22 cellular contexts compared by ENCODE assay signal in the genomic region with DNA sequence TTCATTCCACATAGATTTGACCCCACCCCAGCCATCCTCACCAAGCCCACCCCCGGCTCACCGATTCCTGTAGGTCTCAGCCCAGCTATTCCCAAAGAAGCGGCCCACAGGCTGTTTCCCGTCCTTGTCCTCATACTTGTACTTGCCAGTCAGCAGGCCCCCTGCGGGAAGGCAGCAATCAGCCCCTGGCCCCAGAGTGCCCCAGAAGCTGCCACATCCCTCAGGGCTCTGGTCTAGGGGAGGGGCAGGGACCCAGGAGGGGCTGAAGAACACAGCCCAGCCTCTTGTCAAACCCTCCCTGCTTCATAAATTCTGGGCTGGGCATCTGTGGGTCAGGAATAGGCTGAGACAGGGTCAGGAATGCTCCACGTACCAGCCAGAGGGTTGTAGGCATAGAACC. TPM values are rescaled to one million over a fixed set of nuclear protein-coding genes. Genes with fewer than 3 reads are reported as not detected.
DNase-seq lines count a peak whose midpoint lies in the region; ATAC-seq and TF ChIP-seq lines count a peak whose summit lies in the region.
"Had no signal": no experiment of that assay in that cellular context is flagged by ENCODE, and none has a peak within 500 bp of the region (broad histone marks: within the 10 kb centered on the region; RNA-seq: fewer than 3 reads in every experiment).

No MANE protein-coding gene starts in this region.

- peaks cover 31% of the 10 kb centered on the region for H3K36me3 Mint-ChIP-seq in activated CD4-positive, alpha-beta T cell treated with anti-CD3 and anti-CD28 coated beads, Interleukin-2, amount 10 ng/mL, durations not matched to agents 24 days and 14 days (ENCODE audit: low read depth)
- H3K36me3 Mint-ChIP-seq in activated naive CD4-positive, alpha-beta T cell treated with anti-CD3 and anti-CD28 coated beads, Interleukin-2, amount 10 ng/mL, durations not matched to agents 7 days and 5 days = peaks cover 36% of the 10 kb centered on the region
- H3K36me3 Mint-ChIP-seq in activated naive CD4-positive, alpha-beta T cell treated with anti-CD3 and anti-CD28 coated beads for 36 hours (ENCODE audit: low read depth) = peaks cover 18% of the 10 kb centered on the region
- H3K36me3 Mint-ChIP-seq in CD4-positive, alpha-beta T cell (ENCODE audit: low read depth) = peaks cover 69% of the 10 kb centered on the region
- peaks cover 0 to 55% (median 29%) of the 10 kb centered on the region in 3 donors for H3K36me3 Mint-ChIP-seq in naive thymus-derived CD8-positive, alpha-beta T cell

- peak; percentile 53 for DNase-seq in activated CD4-positive, alpha-beta T cell treated with anti-CD3 and anti-CD28 coated beads, Interleukin-2, amount 10 ng/mL, durations not matched to agents 24 days and 14 days
- no peak for DNase-seq in activated CD4-positive, alpha-beta T cell treated with anti-CD3 and anti-CD28 coated beads for 48 hours
- no peak for DNase-seq in activated naive CD4-positive, alpha-beta T cell treated with anti-CD3 and anti-CD28 coated beads, Interleukin-2, amount 10 ng/mL, durations not matched to agents 7 days and 5 days
- no peak for DNase-seq in activated naive CD4-positive, alpha-beta T cell treated with anti-CD3 and anti-CD28 coated beads for 36 hours
- no peak for DNase-seq in CD4-positive, alpha-beta T cell
- DNase-seq in osteoblast (ENCODE audit: insufficient read length, low spot score, missing footprints) (peak; percentile 14), GM19240 (ENCODE audit: insufficient read length, low spot score) (no peak)
- no peak for DNase-seq in naive thymus-derived CD8-positive, alpha-beta T cell
- DNase-seq: CD4-positive, CD25-positive, alpha-beta regulatory T cell; DMS 273 treated with DMSO at 0.1 percent for 48 hours; DMS79; EL; GDM1; H9 had no signal

- H3K79me2 ChIP-seq in osteoblast (ENCODE audit: insufficient read depth, low read length) = peaks cover 38% of the 10 kb centered on the region

- ATAC-seq in CD4-positive, alpha-beta T cell (ENCODE audit: poor library complexity) = no peak
- no peak for ATAC-seq in naive thymus-derived CD8-positive, alpha-beta T cell
- ATAC-seq: GM12878, GM23338, HCT116 had no signal

- CTCF ChIA-PET in activated naive CD4-positive, alpha-beta T cell treated with anti-CD3 and anti-CD28 coated beads, Interleukin-2, amount 10 ng/mL, durations not matched to agents 7 days and 5 days (lab: Charles Lee) = no interaction called here
- CTCF ChIA-PET in activated naive CD4-positive, alpha-beta T cell treated with anti-CD3 and anti-CD28 coated beads for 36 hours (lab: Charles Lee) = no interaction called here
- CTCF ChIA-PET in CD4-positive, alpha-beta T cell (lab: Charles Lee) = no interaction called here

- H3K27me3 Mint-ChIP-seq in activated CD4-positive, alpha-beta T cell treated with anti-CD3 and anti-CD28 coated beads, Interleukin-2, amount 10 ng/mL, durations not matched to agents 24 days and 14 days = no peaks in the 10 kb centered on the region
- no peaks in the 10 kb centered on the region for H3K27me3 Mint-ChIP-seq in activated naive CD4-positive, alpha-beta T cell treated with anti-CD3 and anti-CD28 coated beads, Interleukin-2, amount 10 ng/mL, durations not matched to agents 7 days and 5 days
- no peaks in the 10 kb centered on the region for H3K27me3 Mint-ChIP-seq in activated naive CD4-positive, alpha-beta T cell treated with anti-CD3 and anti-CD28 coated beads for 36 hours (ENCODE audit: low read depth)
- H3K27me3 Mint-ChIP-seq in CD4-positive, alpha-beta T cell = no peaks in the 10 kb centered on the region
- no peaks in the 10 kb centered on the region for H3K27me3 Mint-ChIP-seq in naive thymus-derived CD8-positive, alpha-beta T cell
- H3K27me3 Mint-ChIP-seq: B cell; CD4-positive, CD25-positive, alpha-beta regulatory T cell; CD8-positive, alpha-beta memory T cell had no signal

- H3K4me3 Mint-ChIP-seq in activated CD4-positive, alpha-beta T cell treated with anti-CD3 and anti-CD28 coated beads, Interleukin-2, amount 10 ng/mL, durations not matched to agents 24 days and 14 days = no peak overlapping the region
- H3K4me3 Mint-ChIP-seq in activated naive CD4-positive, alpha-beta T cell treated with anti-CD3 and anti-CD28 coated beads, Interleukin-2, amount 10 ng/mL, durations not matched to agents 7 days and 5 days = no peak overlapping the region
- H3K4me3 Mint-ChIP-seq in activated naive CD4-positive, alpha-beta T cell treated with anti-CD3 and anti-CD28 coated beads for 36 hours = no peak overlapping the region
- H3K4me3 Mint-ChIP-seq in CD4-positive, alpha-beta T cell = peak overlapping the region; percentile 40
- H3K4me3 Mint-ChIP-seq in naive thymus-derived CD8-positive, alpha-beta T cell = no peak overlapping the region
- H3K4me3 Mint-ChIP-seq: B cell, GM23338, H9 had no signal

- H3K36me3 ChIP-seq in osteoblast (ENCODE audit: insufficient read depth, low read length) = peaks cover 59% of the 10 kb centered on the region

- intact Hi-C loops in activated CD4-positive, alpha-beta T cell treated with anti-CD3 and anti-CD28 coated beads, Interleukin-2, amount 10 ng/mL, durations not matched to agents 24 days and 14 days (cut with micrococcal nuclease) = no loop called here
- intact Hi-C loops in activated naive CD4-positive, alpha-beta T cell treated with anti-CD3 and anti-CD28 coated beads for 36 hours (cut with micrococcal nuclease) = no loop called here
- intact Hi-C loops in CD4-positive, alpha-beta T cell (cut with DNase I, micrococcal nuclease) = no loop called here

- H3K4me1 Mint-ChIP-seq in activated CD4-positive, alpha-beta T cell treated with anti-CD3 and anti-CD28 coated beads, Interleukin-2, amount 10 ng/mL, durations not matched to agents 24 days and 14 days = peaks cover 11% of the 10 kb centered on the region
- H3K4me1 Mint-ChIP-seq in activated naive CD4-positive, alpha-beta T cell treated with anti-CD3 and anti-CD28 coated beads, Interleukin-2, amount 10 ng/mL, durations not matched to agents 7 days and 5 days = peaks cover 15% of the 10 kb centered on the region
- peaks cover 8% of the 10 kb centered on the region for H3K4me1 Mint-ChIP-seq in activated naive CD4-positive, alpha-beta T cell treated with anti-CD3 and anti-CD28 coated beads for 36 hours (ENCODE audit: low read depth)
- peaks cover 24% of the 10 kb centered on the region for H3K4me1 Mint-ChIP-seq in CD4-positive, alpha-beta T cell (ENCODE audit: low read depth)
- peaks cover 12 to 29% (median 17%) of the 10 kb centered on the region in 4 donors for H3K4me1 Mint-ChIP-seq in naive thymus-derived CD8-positive, alpha-beta T cell

- peaks cover 20% of the 10 kb centered on the region for H4K20me1 ChIP-seq in osteoblast (ENCODE audit: insufficient read depth, low read length)

- H3K4me2 ChIP-seq in osteoblast (ENCODE audit: insufficient read depth, low read length) = no peak overlapping the region
- H3K4me2 ChIP-seq: BLaER1, GM23338 had no signal

- H3K27ac ChIP-seq in CD4-positive, alpha-beta T cell (ENCODE audit: low read depth, low read length) = no peak overlapping the region
- no peak overlapping the region for H3K27ac ChIP-seq in osteoblast (ENCODE audit: low read depth, low read length)
- H3K27ac ChIP-seq: 22Rv1, BLaER1, C4-2B had no signal

- no peaks in the 10 kb centered on the region for H3K27me3 ChIP-seq in CD4-positive, alpha-beta T cell (ENCODE audit: control insufficient read depth, insufficient read depth, low read length)
- no peaks in the 10 kb centered on the region for H3K27me3 ChIP-seq in osteoblast (ENCODE audit: insufficient read depth, low read length)
- H3K27me3 ChIP-seq: BLaER1 had no signal

- no peaks in the 10 kb centered on the region for H3K9me3 ChIP-seq in CD4-positive, alpha-beta T cell (ENCODE audit: control insufficient read depth, low read length)
- no peaks in the 10 kb centered on the region for H3K9me3 ChIP-seq in osteoblast (ENCODE audit: low read depth, low read length)
- H3K9me3 ChIP-seq: BLaER1 had no signal

- no peaks in the 10 kb centered on the region for H3K9me3 Mint-ChIP-seq in activated CD4-positive, alpha-beta T cell treated with anti-CD3 and anti-CD28 coated beads, Interleukin-2, amount 10 ng/mL, durations not matched to agents 24 days and 14 days
- H3K9me3 Mint-ChIP-seq in activated naive CD4-positive, alpha-beta T cell treated with anti-CD3 and anti-CD28 coated beads, Interleukin-2, amount 10 ng/mL, durations not matched to agents 7 days and 5 days = no peaks in the 10 kb centered on the region
- no peaks in the 10 kb centered on the region for H3K9me3 Mint-ChIP-seq in activated naive CD4-positive, alpha-beta T cell treated with anti-CD3 and anti-CD28 coated beads for 36 hours
- H3K9me3 Mint-ChIP-seq in CD4-positive, alpha-beta T cell = no peaks in the 10 kb centered on the region
- H3K9me3 Mint-ChIP-seq in naive thymus-derived CD8-positive, alpha-beta T cell = no peaks in the 10 kb centered on the region
- H3K9me3 Mint-ChIP-seq: CD4-positive, CD25-positive, alpha-beta regulatory T cell; CD8-positive, alpha-beta memory T cell; GM23338; H9 had no signal

- H3K27ac Mint-ChIP-seq in activated CD4-positive, alpha-beta T cell treated with anti-CD3 and anti-CD28 coated beads, Interleukin-2, amount 10 ng/mL, durations not matched to agents 24 days and 14 days = no peak overlapping the region
- peak overlapping the region; percentile 53 for H3K27ac Mint-ChIP-seq in activated naive CD4-positive, alpha-beta T cell treated with anti-CD3 and anti-CD28 coated beads, Interleukin-2, amount 10 ng/mL, durations not matched to agents 7 days and 5 days
- no peak overlapping the region for H3K27ac Mint-ChIP-seq in activated naive CD4-positive, alpha-beta T cell treated with anti-CD3 and anti-CD28 coated beads for 36 hours
- H3K27ac Mint-ChIP-seq in CD4-positive, alpha-beta T cell = no peak overlapping the region
- no peak overlapping the region for H3K27ac Mint-ChIP-seq in naive thymus-derived CD8-positive, alpha-beta T cell
- H3K27ac Mint-ChIP-seq: B cell; CD4-positive, CD25-positive, alpha-beta regulatory T cell; GM23338; H9 had no signal

- H3K4me3 ChIP-seq in osteoblast (ENCODE audit: insufficient read depth, low read length) = no peak overlapping the region
- H3K4me3 ChIP-seq: BLaER1, GM12878, GM23338 had no signal

- no peak overlapping the region for H2AFZ ChIP-seq in osteoblast (ENCODE audit: low read length)
- H2AFZ ChIP-seq: GM23338 had no signal

- POLR2A ChIA-PET in CD4-positive, alpha-beta T cell (lab: Charles Lee) = no interaction called here
- POLR2A ChIA-PET in naive thymus-derived CD8-positive, alpha-beta T cell (lab: Charles Lee) = interaction anchor here (0.6 kb wide), 1 partner anchor 601 kb away, joined by 5 read pairs; no protein-coding TSS in a partner anchor

- peaks cover 14% of the 10 kb centered on the region for H3K4me1 ChIP-seq in osteoblast (ENCODE audit: insufficient read depth, low read length)

- no peak for TF ChIP-seq CTCF in CD4-positive, alpha-beta T cell (IDR thresholded peaks at IDR 0.05)
- no peak for TF ChIP-seq CTCF in osteoblast (IDR thresholded peaks at IDR 0.05; ENCODE audit: extremely low read depth, low read depth, low read length)

RNA-seq across cellular contexts. Expression of a gene that starts 5.0 kb away (rescaled TPM):
- 33.6 and 35.4 TPM in 2 replicates for total RNA-seq in activated CD4-positive, alpha-beta T cell treated with anti-CD3 and anti-CD28 coated beads, Interleukin-2, amount 10 ng/mL, durations not matched to agents 24 days and 14 days
- total RNA-seq in activated naive CD4-positive, alpha-beta T cell treated with anti-CD3 and anti-CD28 coated beads for 36 hours = 10 to 100 TPM; 36.6 to 38.8 TPM
- total RNA-seq in CD4-positive, alpha-beta T cell = 10 to 100 TPM; 11.1 to 11.8 TPM
- total RNA-seq in osteoblast = 66.2 and 79.0 TPM in 2 replicates
- 10 to 100 TPM; 24.8 to 27.7 TPM for total RNA-seq in naive thymus-derived CD8-positive, alpha-beta T cell
- polyA plus RNA-seq in naive thymus-derived CD8-positive, alpha-beta T cell = 100 to 1,000 TPM in 2 of 3 donors, 10 to 100 TPM in 1; 99.3 to 116 (median 115) TPM

RNA-seq across cellular contexts. Expression of a gene that starts 5.2 kb away (rescaled TPM):
- total RNA-seq in activated CD4-positive, alpha-beta T cell treated with anti-CD3 and anti-CD28 coated beads, Interleukin-2, amount 10 ng/mL, durations not matched to agents 24 days and 14 days = 9.2 and 10.1 TPM in 2 replicates
- 1 to 10 TPM; 2.6 to 2.7 TPM for total RNA-seq in activated naive CD4-positive, alpha-beta T cell treated with anti-CD3 and anti-CD28 coated beads for 36 hours
- 1 to 10 TPM; 2.3 to 3.7 TPM for total RNA-seq in CD4-positive, alpha-beta T cell
- total RNA-seq in osteoblast = 30.9 and 32.6 TPM in 2 replicates
- total RNA-seq in naive thymus-derived CD8-positive, alpha-beta T cell = 1 to 10 TPM; 4.8 to 6.4 TPM
- 1 to 10 TPM; 3.1 to 4.3 (median 3.7) TPM for polyA plus RNA-seq in naive thymus-derived CD8-positive, alpha-beta T cell

RNA-seq across cellular contexts. Expression of a gene that starts 18.4 kb away (rescaled TPM):
- 1.8 and 2.5 TPM in 2 replicates for total RNA-seq in activated CD4-positive, alpha-beta T cell treated with anti-CD3 and anti-CD28 coated beads, Interleukin-2, amount 10 ng/mL, durations not matched to agents 24 days and 14 days
- total RNA-seq in activated naive CD4-positive, alpha-beta T cell treated with anti-CD3 and anti-CD28 coated beads for 36 hours = under 1 TPM; 0.19 to 0.22 TPM
- total RNA-seq in CD4-positive, alpha-beta T cell = 1 to 10 TPM in 1 of 2 experiments, under 1 TPM in 1; 0.84 to 1.4 TPM
- total RNA-seq in osteoblast = 0.72 and 1.2 TPM in 2 replicates
- total RNA-seq in naive thymus-derived CD8-positive, alpha-beta T cell = 1 to 10 TPM in 1 of 2 experiments, under 1 TPM in 1; 0.96 to 1.5 TPM
- under 1 TPM in 1 of 3 donors, not detected in 2; 0.08 TPM for polyA plus RNA-seq in naive thymus-derived CD8-positive, alpha-beta T cell
- polyA plus RNA-seq: CD8-positive, alpha-beta memory T cell had no signal

RNA-seq across cellular contexts. Expression of a gene that starts 55.3 kb away (rescaled TPM):
- total RNA-seq in activated CD4-positive, alpha-beta T cell treated with anti-CD3 and anti-CD28 coated beads, Interleukin-2, amount 10 ng/mL, durations not matched to agents 24 days and 14 days = 132 and 135 TPM in 2 replicates
- total RNA-seq in activated naive CD4-positive, alpha-beta T cell treated with anti-CD3 and anti-CD28 coated beads for 36 hours = 10 to 100 TPM; 53.2 to 54.3 TPM
- 10 to 100 TPM; 10.2 to 12.0 TPM for total RNA-seq in CD4-positive, alpha-beta T cell
- total RNA-seq in osteoblast = 17.4 and 18.5 TPM in 2 replicates
- total RNA-seq in naive thymus-derived CD8-positive, alpha-beta T cell = 10 to 100 TPM; 27.6 to 38.0 TPM
- polyA plus RNA-seq in naive thymus-derived CD8-positive, alpha-beta T cell = 10 to 100 TPM; 24.7 to 37.4 (median 34.7) TPM

RNA-seq across cellular contexts. Expression of a gene that starts 55.6 kb away (rescaled TPM):
- total RNA-seq in activated CD4-positive, alpha-beta T cell treated with anti-CD3 and anti-CD28 coated beads, Interleukin-2, amount 10 ng/mL, durations not matched to agents 24 days and 14 days = 67.9 and 71.1 TPM in 2 replicates
- total RNA-seq in activated naive CD4-positive, alpha-beta T cell treated with anti-CD3 and anti-CD28 coated beads for 36 hours = 10 to 100 TPM; 40.2 to 43.2 TPM
- 10 to 100 TPM; 21.9 to 22.2 TPM for total RNA-seq in CD4-positive, alpha-beta T cell
- total RNA-seq in osteoblast = 60.1 and 64.1 TPM in 2 replicates
- total RNA-seq in naive thymus-derived CD8-positive, alpha-beta T cell = 10 to 100 TPM; 37.9 to 38.9 TPM
- 10 to 100 TPM; 16.1 to 22.4 (median 21.0) TPM for polyA plus RNA-seq in naive thymus-derived CD8-positive, alpha-beta T cell

Comparison
In these comparisons a context has a peak if more than half of its experiments do, and no peak if none do; other contexts are left out.
1. DNase-seq: peak in activated CD4-positive, alpha-beta T cell treated with anti-CD3 and anti-CD28 coated beads, Interleukin-2, amount 10 ng/mL, durations not matched to agents 24 days and 14 days (single experiment) and osteoblast (single experiment); none in activated CD4-positive, alpha-beta T cell treated with anti-CD3 and anti-CD28 coated beads for 48 hours (single experiment), activated naive CD4-positive, alpha-beta T cell treated with anti-CD3 and anti-CD28 coated beads, Interleukin-2, amount 10 ng/mL, durations not matched to agents 7 days and 5 days (single experiment), activated naive CD4-positive, alpha-beta T cell treated with anti-CD3 and anti-CD28 coated beads for 36 hours (single experiment), CD4-positive, alpha-beta T cell (0 of 10), naive thymus-derived CD8-positive, alpha-beta T cell (0 of 10) and GM19240 (single experiment).